Comparison of ENCODE assay signal across 17 cellular contexts in the genomic region with DNA sequence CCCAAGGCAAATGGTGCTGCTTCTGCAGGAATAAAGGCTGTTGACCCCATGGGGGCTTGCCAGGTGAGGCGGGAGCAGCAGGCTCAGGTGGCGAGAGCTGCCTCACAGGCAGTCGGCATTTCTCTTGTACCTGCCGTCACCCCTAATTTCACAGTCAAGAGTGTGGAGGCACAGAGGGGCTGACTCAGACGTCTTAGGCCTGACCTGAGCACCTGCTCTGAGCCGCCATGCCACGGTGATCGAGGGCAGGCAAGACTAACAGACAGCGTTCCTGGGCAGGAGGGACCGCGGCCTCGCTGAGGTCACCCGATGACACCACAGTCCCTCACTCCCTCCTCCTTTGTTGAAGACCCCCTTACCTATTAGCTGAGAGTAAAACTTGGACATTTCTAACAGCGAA. TPM values are rescaled to one million over a fixed set of nuclear protein-coding genes. Genes with fewer than 3 reads are reported as not detected.
DNase-seq lines count a peak whose midpoint lies in the region; ATAC-seq and TF ChIP-seq lines count a peak whose summit lies in the region.
"Had no signal": no experiment of that assay in that cellular context is flagged by ENCODE, and none has a peak within 500 bp of the region (broad histone marks: within the 10 kb centered on the region; RNA-seq: fewer than 3 reads in every experiment).

No MANE protein-coding gene starts in this region.

- H3K36me3 ChIP-seq in Panc1 (ENCODE audit: control insufficient read depth, insufficient read depth, low read length) = peaks cover 4% of the 10 kb centered on the region; the same call in 1 of the 2 replicates
- H3K36me3 ChIP-seq in mucosa of descending colon (ENCODE audit: low read depth) = no peaks in the 10 kb centered on the region

- intact Hi-C loops in Right ventricle myocardium inferior (cut with DNase I) (no loop called here), Right ventricle myocardium superior (cut with DNase I) (loop anchor here (10.0 kb wide), 1 partner anchor 128 kb away; no protein-coding TSS in a partner anchor), Panc1 (cut with micrococcal nuclease; ENCODE audit: unreplicated experiment) (no loop called here), mucosa of descending colon (cut with DNase I, micrococcal nuclease) (no loop called here)
- intact Hi-C loops in activated T-helper 1 cell treated with anti-CD3 and anti-CD28 coated beads, Interleukin-12 subunit alpha, Interleukin-12 subunit beta, Interleukin-2, Interleukin-4 antibody, amounts not matched to agents 30 ng/mL and 10 ng/mL and 1 ng/mL, durations not matched to agents 14 hours and 24 hours and 36 hours (cut with micrococcal nuclease) = no loop called here

- H3K27me3 ChIP-seq in Panc1 (ENCODE audit: control insufficient read depth, insufficient read depth, low read length) = no peaks in the 10 kb centered on the region
- H3K27me3 ChIP-seq in H9 (ENCODE audit: insufficient read depth, low read length) = no peaks in the 10 kb centered on the region
- H3K27me3 ChIP-seq: BE2C; BLaER1 treated with 17β-estradiol and CSF1 and Interleukin-3, amounts not matched to agents 10 nM and 100 nM had no signal

- no peak overlapping the region for H4K8ac ChIP-seq in H9 (replicated peaks; ENCODE audit: insufficient read length, low read depth, low read length)

- in situ Hi-C loops in Panc1 (cut with HindIII; ENCODE audit: low pct_unique_long_range_greater_than_20kb, low sequenced_read_pairs) = no loop called here

- no peak overlapping the region for H3K56ac ChIP-seq in H9 (ENCODE audit: insufficient read length, low read depth, low read length)

- no peak overlapping the region for H4K5ac ChIP-seq in H9 (ENCODE audit: insufficient read length, low read depth, low read length)

- TSS peak; percentile 12 for BruUV-seq in Panc1 (replicated peaks; lab: Mats Ljungman, UMichigan)

- H3K4me3 ChIP-seq in Panc1 (ENCODE audit: low read depth in 2 of 2, low read length in 2 of 2) (no peak overlapping the region), mucosa of descending colon (no peak overlapping the region)
- H3K4me3 ChIP-seq: BLaER1 treated with 17β-estradiol and CSF1 and Interleukin-3, amounts not matched to agents 10 nM and 100 nM had no signal

- ATAC-seq in Right ventricle myocardium inferior = no peak
- ATAC-seq in Right ventricle myocardium superior (ENCODE audit: poor library complexity) = no peak
- ATAC-seq in Panc1 = no peak
- no peak for ATAC-seq in mucosa of descending colon

- H4K20me1 ChIP-seq in H9 (ENCODE audit: control insufficient read depth, insufficient read depth, insufficient read length) = no peaks in the 10 kb centered on the region

- no peak overlapping the region for H3K4me2 ChIP-seq in H9 (ENCODE audit: insufficient read depth, insufficient read length, low read length)
- H3K4me2 ChIP-seq: BLaER1 treated with 17β-estradiol and CSF1 and Interleukin-3, amounts not matched to agents 10 nM and 100 nM had no signal

- no peak overlapping the region for H3T11ph ChIP-seq in H9 (ENCODE audit: low read length)

- TF ChIP-seq CTCF in Panc1 (IDR thresholded peaks at IDR 0.05) (no peak), mucosa of descending colon (IDR thresholded peaks at IDR 0.05) (no peak), H9 (conservative IDR thresholded peaks at IDR 0.05) (no peak)

- CTCF ChIA-PET in Panc1 (lab: Charles Lee) = no interaction called here

- H2AFZ ChIP-seq in H9 (ENCODE audit: low read length) = no peak overlapping the region

- H3K27ac Mint-ChIP-seq in H9 = peak overlapping the region in 1 of 3 experiments; percentile 72; a peak in 1 of 7 replicates
- no peak overlapping the region for H3K27ac Mint-ChIP-seq in activated T-helper 1 cell treated with anti-CD3 and anti-CD28 coated beads, Interleukin-12 subunit alpha, Interleukin-12 subunit beta, Interleukin-2, Interleukin-4 antibody, amounts not matched to agents 30 ng/mL and 10 ng/mL and 1 ng/mL, durations not matched to agents 14 hours and 24 hours and 36 hours

- POLR2A ChIA-PET in Panc1 (lab: Charles Lee) = no interaction called here

- no peak overlapping the region for H3K18ac ChIP-seq in H9 (ENCODE audit: insufficient read length, low read depth, low read length)

- no peak overlapping the region for H2BK20ac ChIP-seq in H9 (ENCODE audit: low read depth, low read length, poor library complexity, severe bottlenecking)

- H3K23ac ChIP-seq in H9 (ENCODE audit: insufficient read length, low read depth, low read length) = no peak overlapping the region

- H2BK15ac ChIP-seq in H9 (ENCODE audit: low read depth, low read length) = no peak overlapping the region

- no peak overlapping the region for H2BK120ac ChIP-seq in H9 (ENCODE audit: low read depth, low read length, poor library complexity, severe bottlenecking)

- H4K91ac ChIP-seq in H9 (ENCODE audit: insufficient read length, low read depth, low read length) = no peak overlapping the region

- H3K4me3 Mint-ChIP-seq in H9 = no peak overlapping the region
- H3K4me3 Mint-ChIP-seq in activated T-helper 1 cell treated with anti-CD3 and anti-CD28 coated beads, Interleukin-12 subunit alpha, Interleukin-12 subunit beta, Interleukin-2, Interleukin-4 antibody, amounts not matched to agents 30 ng/mL and 10 ng/mL and 1 ng/mL, durations not matched to agents 14 hours and 24 hours and 36 hours = no peak overlapping the region
- H3K4me3 Mint-ChIP-seq: CD4-positive, alpha-beta memory T cell had no signal

- H3K9me3 Mint-ChIP-seq in H9 = no peaks in the 10 kb centered on the region
- H3K9me3 Mint-ChIP-seq in activated T-helper 1 cell treated with anti-CD3 and anti-CD28 coated beads, Interleukin-12 subunit alpha, Interleukin-12 subunit beta, Interleukin-2, Interleukin-4 antibody, amounts not matched to agents 30 ng/mL and 10 ng/mL and 1 ng/mL, durations not matched to agents 14 hours and 24 hours and 36 hours = no peaks in the 10 kb centered on the region
- H3K9me3 Mint-ChIP-seq: CD4-positive, alpha-beta memory T cell had no signal

- H3K9me3 ChIP-seq in Panc1 (ENCODE audit: control insufficient read depth, insufficient read depth, low read depth, low read length) (no peaks in the 10 kb centered on the region), mucosa of descending colon (no peaks in the 10 kb centered on the region), H9 (ENCODE audit: control insufficient read depth, low read depth, low read length) (no peaks in the 10 kb centered on the region)
- H3K9me3 ChIP-seq: BE2C; BLaER1 treated with 17β-estradiol and CSF1 and Interleukin-3, amounts not matched to agents 10 nM and 100 nM; Caco-2 had no signal

- no CpG with 5 or more reads among the region's 14 CpGs for WGBS in H9 (ENCODE audit: extremely low coverage, insufficient read length, low lambda C conversion rate)

- no peak overlapping the region for H2AK5ac ChIP-seq in H9 (ENCODE audit: insufficient read length, low read length)

- H2BK5ac ChIP-seq in H9 (ENCODE audit: insufficient read length, low read length) = no peak overlapping the region

- peaks cover 5% of the 10 kb centered on the region for H3K23me2 ChIP-seq in H9 (ENCODE audit: insufficient read length, low read depth, low read length, poor library complexity, severe bottlenecking)

- no peak overlapping the region for H3K9ac ChIP-seq in H9 (ENCODE audit: extremely low read depth, insufficient read length, low read length)
- H3K9ac ChIP-seq: BLaER1 treated with 17β-estradiol and CSF1 and Interleukin-3, amounts not matched to agents 10 nM and 100 nM had no signal

- no peaks in the 10 kb centered on the region for H3K79me1 ChIP-seq in H9 (ENCODE audit: insufficient read depth, low read depth, low read length, poor library complexity, severe bottlenecking)

- H2BK12ac ChIP-seq in H9 (ENCODE audit: insufficient read length, low read depth, low read length) = no peak overlapping the region

- no peak overlapping the region for H3K4ac ChIP-seq in H9 (ENCODE audit: low read depth, low read length)

- H3K14ac ChIP-seq in H9 (ENCODE audit: insufficient read depth, low read length) = no peak overlapping the region

- DNase-seq in Right ventricle myocardium inferior (ENCODE audit: missing footprints) (peak; percentile 32), Right ventricle myocardium superior (no peak), Panc1 (ENCODE audit: low read depth, low spot score) (no peak), mucosa of descending colon (peak in 2 of 3 donors; percentile 17 to 34), H9 (no peak), HUDEP-2 (lab: John Stamatoyannopoulos, UW; ENCODE audit: unreplicated experiment in 76 of 76) (no peak), NCI-H1048 (lab: John Stamatoyannopoulos, UW) (no peak)
- no peak for DNase-seq in activated T-helper 1 cell treated with anti-CD3 and anti-CD28 coated beads, Interleukin-12 subunit alpha, Interleukin-12 subunit beta, Interleukin-2, Interleukin-4 antibody, amounts not matched to agents 30 ng/mL and 10 ng/mL and 1 ng/mL, durations not matched to agents 14 hours and 24 hours and 36 hours (ENCODE audit: low spot score)
- DNase-seq: BE2C; Caco-2; CD4-positive, alpha-beta memory T cell; DMS153; GF-D8; GOT3; HCEC 1CT had no signal

- H3K27me3 Mint-ChIP-seq in H9 (ENCODE audit: low read depth) = no peaks in the 10 kb centered on the region
- H3K27me3 Mint-ChIP-seq in activated T-helper 1 cell treated with anti-CD3 and anti-CD28 coated beads, Interleukin-12 subunit alpha, Interleukin-12 subunit beta, Interleukin-2, Interleukin-4 antibody, amounts not matched to agents 30 ng/mL and 10 ng/mL and 1 ng/mL, durations not matched to agents 14 hours and 24 hours and 36 hours (ENCODE audit: insufficient read depth) = no peaks in the 10 kb centered on the region
- H3K27me3 Mint-ChIP-seq: CD4-positive, alpha-beta memory T cell had no signal

- H3K79me2 ChIP-seq in H9 (ENCODE audit: insufficient read depth, low read length) = no peaks in the 10 kb centered on the region; the same call in 1 of the 2 replicates

- H3K4me1 ChIP-seq in Panc1 (ENCODE audit: control insufficient read depth, insufficient read depth, low read length) (no peaks in the 10 kb centered on the region), mucosa of descending colon (ENCODE audit: low read depth) (peaks cover 11% of the 10 kb centered on the region), H9 (ENCODE audit: insufficient read depth, low read length) (no peaks in the 10 kb centered on the region)
- H3K4me1 ChIP-seq: BE2C had no signal

- H3K4me1 Mint-ChIP-seq in H9 = peaks cover 5% of the 10 kb centered on the region in 2 experiments; a peak in 2 of 4 replicates
- H3K4me1 Mint-ChIP-seq in activated T-helper 1 cell treated with anti-CD3 and anti-CD28 coated beads, Interleukin-12 subunit alpha, Interleukin-12 subunit beta, Interleukin-2, Interleukin-4 antibody, amounts not matched to agents 30 ng/mL and 10 ng/mL and 1 ng/mL, durations not matched to agents 14 hours and 24 hours and 36 hours (ENCODE audit: low read depth) = no peaks in the 10 kb centered on the region

- no peak overlapping the region for H3K27ac ChIP-seq in Panc1 (ENCODE audit: low read length)
- no peak overlapping the region for H3K27ac ChIP-seq in H9 (ENCODE audit: insufficient read length, low read depth, low read length)
- H3K27ac ChIP-seq: 22Rv1; BLaER1 treated with 17β-estradiol and CSF1 and Interleukin-3, amounts not matched to agents 10 nM and 100 nM had no signal

- peaks cover 4 to 34% (median 24%) of the 10 kb centered on the region in 3 experiments; a peak in 6 of 7 replicates for H3K36me3 Mint-ChIP-seq in H9 (ENCODE audit: insufficient read depth in 1 of 3, low read depth in 3 of 3)
- no peaks in the 10 kb centered on the region for H3K36me3 Mint-ChIP-seq in activated T-helper 1 cell treated with anti-CD3 and anti-CD28 coated beads, Interleukin-12 subunit alpha, Interleukin-12 subunit beta, Interleukin-2, Interleukin-4 antibody, amounts not matched to agents 30 ng/mL and 10 ng/mL and 1 ng/mL, durations not matched to agents 14 hours and 24 hours and 36 hours (ENCODE audit: low read depth)

RNA-seq across cellular contexts. Expression of gene ALG12, which starts 5.2 kb away (rescaled TPM):
- total RNA-seq in Right ventricle myocardium inferior = 16.4 TPM
- total RNA-seq in Right ventricle myocardium superior = 13.8 TPM
- 23.4 TPM for total RNA-seq in Panc1 (2021; ENCODE audit: unreplicated experiment)
- 41.1 TPM for polyA plus RNA-seq in Panc1 (2012; ENCODE audit: insufficient read length)
- total RNA-seq in mucosa of descending colon = 10 to 100 TPM; 21.7 to 28.7 (median 25.5) TPM
- 19.2 and 20.6 TPM in 2 replicates for total RNA-seq in H9 (2021)
- total RNA-seq in activated T-helper 1 cell treated with anti-CD3 and anti-CD28 coated beads, Interleukin-12 subunit alpha, Interleukin-12 subunit beta, Interleukin-2, Interleukin-4 antibody, amounts not matched to agents 30 ng/mL and 10 ng/mL and 1 ng/mL, durations not matched to agents 14 hours and 24 hours and 36 hours = 13.1 and 18.5 TPM in 2 replicates

RNA-seq across cellular contexts. Expression of gene CRELD2, which starts 5.4 kb away (rescaled TPM):
- total RNA-seq in Right ventricle myocardium inferior (30.6 TPM), Right ventricle myocardium superior (22.1 TPM), Panc1 (2021; ENCODE audit: unreplicated experiment) (59.7 TPM), mucosa of descending colon (10 to 100 TPM; 27.6 to 57.6 (median 32.2) TPM), H9 (2021) (34.7 and 37.9 TPM in 2 replicates)
- 98.5 TPM for polyA plus RNA-seq in Panc1 (2012; ENCODE audit: insufficient read length)
- total RNA-seq in activated T-helper 1 cell treated with anti-CD3 and anti-CD28 coated beads, Interleukin-12 subunit alpha, Interleukin-12 subunit beta, Interleukin-2, Interleukin-4 antibody, amounts not matched to agents 30 ng/mL and 10 ng/mL and 1 ng/mL, durations not matched to agents 14 hours and 24 hours and 36 hours = 48.1 and 51.0 TPM in 2 replicates

RNA-seq across cellular contexts. Expression of gene PIM3, which starts 47.5 kb away (rescaled TPM):
- 56.9 TPM for total RNA-seq in Right ventricle myocardium inferior
- 61.5 TPM for total RNA-seq in Right ventricle myocardium superior
- 58.2 TPM for total RNA-seq in Panc1 (2021; ENCODE audit: unreplicated experiment)
- 65.3 TPM for polyA plus RNA-seq in Panc1 (2012; ENCODE audit: insufficient read length)
- total RNA-seq in mucosa of descending colon = 100 to 1,000 TPM in 1 of 3 donors, 10 to 100 TPM in 2; 56.4 to 106 (median 58.7) TPM
- 43.4 and 45.1 TPM in 2 replicates for total RNA-seq in H9 (2021)
- 290 and 291 TPM in 2 replicates for total RNA-seq in activated T-helper 1 cell treated with anti-CD3 and anti-CD28 coated beads, Interleukin-12 subunit alpha, Interleukin-12 subunit beta, Interleukin-2, Interleukin-4 antibody, amounts not matched to agents 30 ng/mL and 10 ng/mL and 1 ng/mL, durations not matched to agents 14 hours and 24 hours and 36 hours

RNA-seq across cellular contexts. Expression of gene ZBED4, which starts 59.4 kb away (rescaled TPM):
- total RNA-seq in Right ventricle myocardium inferior (4.8 TPM), Right ventricle myocardium superior (3.8 TPM), Panc1 (2021; ENCODE audit: unreplicated experiment) (17.3 TPM), mucosa of descending colon (10 to 100 TPM; 13.7 to 18.2 (median 18.1) TPM), H9 (2021) (22.7 and 23.0 TPM in 2 replicates)
- 11.6 TPM for polyA plus RNA-seq in Panc1 (2012; ENCODE audit: insufficient read length)
- total RNA-seq in activated T-helper 1 cell treated with anti-CD3 and anti-CD28 coated beads, Interleukin-12 subunit alpha, Interleukin-12 subunit beta, Interleukin-2, Interleukin-4 antibody, amounts not matched to agents 30 ng/mL and 10 ng/mL and 1 ng/mL, durations not matched to agents 14 hours and 24 hours and 36 hours = 19.4 and 20.9 TPM in 2 replicates

Comparison
In these comparisons a context has a peak if more than half of its experiments do, and no peak if none do; other contexts are left out.
1. DNase-seq: peak in Right ventricle myocardium inferior (single experiment) and mucosa of descending colon (2 of 3); none in Right ventricle myocardium superior (single experiment), Panc1 (single experiment), H9 (single experiment), activated T-helper 1 cell treated with anti-CD3 and anti-CD28 coated beads, Interleukin-12 subunit alpha, Interleukin-12 subunit beta, Interleukin-2, Interleukin-4 antibody, amounts not matched to agents 30 ng/mL and 10 ng/mL and 1 ng/mL, durations not matched to agents 14 hours and 24 hours and 36 hours (single experiment), HUDEP-2 (0 of 76) and NCI-H1048 (single experiment).